Comparison of ENCODE assay signal across 12 cellular contexts in the genomic region with DNA sequence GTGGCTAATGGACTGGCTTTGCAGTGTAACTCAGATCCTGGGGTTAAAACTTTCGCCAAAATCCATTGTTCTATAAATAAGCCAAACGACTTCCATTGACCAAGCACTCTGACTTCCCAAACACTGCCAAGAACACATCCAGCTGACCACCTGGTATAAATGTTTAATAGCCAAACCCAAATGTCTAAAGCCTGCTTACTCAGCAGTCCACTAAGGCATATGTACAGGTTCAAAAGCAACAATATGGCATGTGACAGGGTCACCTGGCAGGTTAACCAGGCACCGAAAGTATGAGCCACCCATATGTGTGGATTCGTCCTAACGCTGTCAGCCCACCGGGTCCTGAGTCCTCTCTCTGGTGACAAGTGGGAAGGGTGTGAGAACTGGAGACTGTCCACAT. TPM values are rescaled to one million over a fixed set of nuclear protein-coding genes. Genes with fewer than 3 reads are reported as not detected.
DNase-seq lines count a peak whose midpoint lies in the region; ATAC-seq, FAIRE-seq and TF ChIP-seq lines count a peak whose summit lies in the region.
"Had no signal": no experiment of that assay in that cellular context is flagged by ENCODE, and none has a peak within 500 bp of the region (broad histone marks: within the 10 kb centered on the region; RNA-seq: fewer than 3 reads in every experiment).

No MANE protein-coding gene starts in this region.

- H4K5ac ChIP-seq in IMR-90 (ENCODE audit: low read depth, low read length) = no peak overlapping the region

- H3K23ac ChIP-seq in IMR-90 (ENCODE audit: low read depth, low read length) = peak overlapping the region; percentile 2; the same call in 1 of the 2 replicates

- peaks cover 46 to 65% (median 57%) of the 10 kb centered on the region in 7 donors for H3K4me1 Mint-ChIP-seq in naive thymus-derived CD4-positive, alpha-beta T cell

- H3K9me1 ChIP-seq in IMR-90 (ENCODE audit: insufficient read depth, low read length) = peaks cover 33% of the 10 kb centered on the region

- BruUV-seq in IMR-90 (replicated peaks; lab: Mats Ljungman, UMichigan) = TSS peak; percentile 30

- H2AK9ac ChIP-seq in IMR-90 (replicated peaks; ENCODE audit: low read depth, low read length, poor library complexity) = no peak overlapping the region

- CTCF ChIA-PET in A549 (lab: Yijun Ruan, JAX) (interaction anchor here (0.9 to 8.6 kb wide), 5 partner anchors 10 to 35 kb away, joined by 3 to 59 read pairs (median 3); no protein-coding TSS in a partner anchor), IMR-90 (lab: Yijun Ruan, JAX) (no interaction called here)
- CTCF ChIA-PET in naive thymus-derived CD4-positive, alpha-beta T cell (lab: Charles Lee) = interaction anchor here (1.2 kb wide), 1 partner anchor 27 kb away, joined by 3 read pairs; no protein-coding TSS in a partner anchor

- TF ChIP-seq POLR2A in A549 (IDR thresholded peaks at IDR 0.05; ENCODE audit: low read length) (no peak), IMR-90 (IDR thresholded peaks at IDR 0.05; ENCODE audit: low read depth, low read length) (0 out of 2 replicates have a peak, but pooled peaks have one; percentile 16)

- peaks cover 64% of the 10 kb centered on the region for H3K4me1 ChIP-seq in A549
- H3K4me1 ChIP-seq in IMR-90 (ENCODE audit: control insufficient read depth, insufficient read depth, low read length) = peaks cover 37% of the 10 kb centered on the region
- peaks cover 46 to 55% of the 10 kb centered on the region in 2 donors for H3K4me1 ChIP-seq in naive thymus-derived CD4-positive, alpha-beta T cell (ENCODE audit: control insufficient read depth in 2 of 2, insufficient read depth in 2 of 2, low read length in 2 of 2)
- H3K4me1 ChIP-seq in SJCRH30 = peaks cover 33% of the 10 kb centered on the region

- H3K9ac ChIP-seq in IMR-90 (ENCODE audit: low read depth, low read length) = no peak overlapping the region

- no peak overlapping the region for H2BK5ac ChIP-seq in IMR-90 (ENCODE audit: low read depth, low read length, poor library complexity, severe bottlenecking)

- H3K36me3 ChIP-seq in IMR-90 (ENCODE audit: control insufficient read depth, insufficient read depth, low read length) (peaks cover 30% of the 10 kb centered on the region), brain microvascular endothelial cell (replicated peaks) (peaks cover 40% of the 10 kb centered on the region), SJCRH30 (peaks cover 35% of the 10 kb centered on the region)
- peaks cover 5 to 38% (median 13%) of the 10 kb centered on the region in 3 experiments for H3K36me3 ChIP-seq in naive thymus-derived CD4-positive, alpha-beta T cell (ENCODE audit: control insufficient read depth in 2 of 3, insufficient read depth in 3 of 3, low read length in 3 of 3)

- H4K91ac ChIP-seq in IMR-90 (ENCODE audit: insufficient read depth, low read depth, low read length) = no peak overlapping the region

- in situ Hi-C loops in IMR-90 (cut with MboI; ENCODE audit: low sequenced_read_pairs) (no loop called here), brain microvascular endothelial cell (cut with HindIII; ENCODE audit: low pct_ligation_motif_present, low sequenced_read_pairs) (no loop called here)

- H3K27ac ChIP-seq in A549 (peak overlapping the region in 1 of 2 experiments; percentile 99; a peak in 3 of 6 replicates), IMR-90 (ENCODE audit: insufficient read depth, low read length) (no peak overlapping the region), brain microvascular endothelial cell (no peak overlapping the region), SJCRH30 (no peak overlapping the region)
- peak overlapping the region; percentile 97 for H3K27ac ChIP-seq in naive thymus-derived CD4-positive, alpha-beta T cell (ENCODE audit: low read depth, low read length)
- H3K27ac ChIP-seq: SJSA1 had no signal

- DNase-seq in A549 (ENCODE audit: low read depth in 1 of 2, low spot score in 1 of 2) (no peak), IMR-90 (no peak), brain microvascular endothelial cell (no peak), NCI-H2107 (lab: John Stamatoyannopoulos, UW) (no peak), SJCRH30 (no peak), NCI-H146 (lab: John Stamatoyannopoulos, UW) (no peak), germinal center (ENCODE audit: low spot score) (no peak)
- no peak for DNase-seq in naive thymus-derived CD4-positive, alpha-beta T cell
- DNase-seq: activated effector memory CD4-positive, alpha-beta T cell treated with anti-CD3 and anti-CD28 coated beads, Interleukin-2, amount 50 U/mL, for 16 hours; NCI-H1092 had no signal

- H3K27me3 Mint-ChIP-seq in naive thymus-derived CD4-positive, alpha-beta T cell = no peaks in the 10 kb centered on the region

- no peak for ATAC-seq in A549
- no peak for ATAC-seq in IMR-90 (ENCODE audit: low read depth)
- no peak for ATAC-seq in naive thymus-derived CD4-positive, alpha-beta T cell

- H2BK120ac ChIP-seq in IMR-90 (ENCODE audit: low read depth, low read length) = no peak overlapping the region

- intact Hi-C loops in IMR-90 (cut with micrococcal nuclease) = no loop called here
- intact Hi-C loops in naive thymus-derived CD4-positive, alpha-beta T cell (cut with micrococcal nuclease) = no loop called here

- no peak overlapping the region for H2BK20ac ChIP-seq in IMR-90 (ENCODE audit: low read depth, low read length)

- H3K4me3 ChIP-seq in A549 = peak overlapping the region; percentile 97; the same call in 2 of the 3 replicates
- no peak overlapping the region for H3K4me3 ChIP-seq in IMR-90 (ENCODE audit: insufficient read depth, low read depth, low read length)
- peak overlapping the region; percentile 82 for H3K4me3 ChIP-seq in brain microvascular endothelial cell (ENCODE audit: low read depth, low read length)
- H3K4me3 ChIP-seq in naive thymus-derived CD4-positive, alpha-beta T cell (ENCODE audit: low read length) = no peak overlapping the region
- H3K4me3 ChIP-seq in SJCRH30 = no peak overlapping the region

- H3K4me2 ChIP-seq in A549 (peak overlapping the region; percentile 88), IMR-90 (ENCODE audit: low read depth, low read length) (no peak overlapping the region; the same call in 1 of the 2 replicates)

- no peak overlapping the region for H4K8ac ChIP-seq in IMR-90 (ENCODE audit: low read depth in 2 of 2, low read length in 2 of 2)

- no peak overlapping the region for H2AFZ ChIP-seq in IMR-90 (replicated peaks; ENCODE audit: low read length, poor library complexity)

- no peak overlapping the region for H3K4ac ChIP-seq in IMR-90 (ENCODE audit: low read depth, low read length)

- H2AK5ac ChIP-seq in IMR-90 (ENCODE audit: low read depth, low read length) = no peak overlapping the region

- H3K18ac ChIP-seq in IMR-90 (ENCODE audit: low read depth, low read length) = no peak overlapping the region

- H3K14ac ChIP-seq in IMR-90 (replicated peaks; ENCODE audit: low read depth, low read length) = no peak overlapping the region

- TF ChIP-seq EP300 in A549 (IDR thresholded peaks at IDR 0.05) = no peak

- TF ChIP-seq CTCF in A549 (IDR thresholded peaks at IDR 0.05) (no peak), IMR-90 (conservative IDR thresholded peaks at IDR 0.05; ENCODE audit: low read depth, low read length) (no peak), brain microvascular endothelial cell (IDR thresholded peaks at IDR 0.05; ENCODE audit: low read depth, low read length, missing control alignments) (no peak)

- peak overlapping the region; percentile 54 to 97 (median 88) for H3K4me3 Mint-ChIP-seq in naive thymus-derived CD4-positive, alpha-beta T cell

- no peak overlapping the region for H3K56ac ChIP-seq in IMR-90 (ENCODE audit: extremely low read depth, insufficient read depth, low read length)

- H3K27ac Mint-ChIP-seq in naive thymus-derived CD4-positive, alpha-beta T cell = peak overlapping the region in 7 of 9 donors; percentile 78 to 94 (median 90)

- dilution Hi-C loops in IMR-90 (cut with HindIII; ENCODE audit: low sequenced_read_pairs, unreplicated experiment) = no loop called here

- H3K27me3 ChIP-seq in IMR-90 (ENCODE audit: control insufficient read depth, insufficient read depth, low read length) (no peaks in the 10 kb centered on the region), brain microvascular endothelial cell (replicated peaks) (no peaks in the 10 kb centered on the region), SJCRH30 (no peaks in the 10 kb centered on the region)
- no peaks in the 10 kb centered on the region for H3K27me3 ChIP-seq in naive thymus-derived CD4-positive, alpha-beta T cell (ENCODE audit: control insufficient read depth in 2 of 2, insufficient read depth in 2 of 2, low read length in 2 of 2)
- H3K27me3 ChIP-seq: SJSA1 had no signal

- H4K20me1 ChIP-seq in IMR-90 (ENCODE audit: insufficient read depth, low read length) = peaks cover 64% of the 10 kb centered on the region

- peaks cover 4 to 30% (median 14%) of the 10 kb centered on the region in 5 donors for H3K36me3 Mint-ChIP-seq in naive thymus-derived CD4-positive, alpha-beta T cell

- H3K9me3 Mint-ChIP-seq in naive thymus-derived CD4-positive, alpha-beta T cell = no peaks in the 10 kb centered on the region

- 87% methylated on average over 6 of the region's 6 CpGs for WGBS in A549 (ENCODE audit: missing lambda C conversion rate)
- WGBS in IMR-90 (ENCODE audit: extremely low coverage in 2 of 2, insufficient read length in 1 of 2), 2 experiments = 93% methylated on average over 3 of the region's 6 CpGs; no CpG with 5 or more reads in 1 of the 2 experiments

- TF ChIP-seq RAD21 in A549 (conservative IDR thresholded peaks at IDR 0.05 in 1 of 2, IDR thresholded peaks at IDR 0.05 in 1 of 2) (no peak), IMR-90 (IDR thresholded peaks at IDR 0.05; ENCODE audit: low read length) (no peak)

- H3K79me1 ChIP-seq in IMR-90 (ENCODE audit: low read depth in 1 of 2, low read length in 2 of 2) = peaks cover 7 to 59% of the 10 kb centered on the region in 2 experiments

- no peak for FAIRE-seq in A549 (lab: Jason Lieb, UNC)

- H3K9me3 ChIP-seq in A549 (no peaks in the 10 kb centered on the region), IMR-90 (ENCODE audit: control insufficient read depth, insufficient read depth, low read length) (no peaks in the 10 kb centered on the region), SJCRH30 (replicated peaks) (no peaks in the 10 kb centered on the region)
- no peaks in the 10 kb centered on the region for H3K9me3 ChIP-seq in naive thymus-derived CD4-positive, alpha-beta T cell (ENCODE audit: control insufficient read depth in 2 of 3, low read length in 3 of 3)
- H3K9me3 ChIP-seq: SJSA1 had no signal

- POLR2A ChIA-PET in A549 (lab: Yijun Ruan, JAX) = no interaction called here
- POLR2A ChIA-PET in IMR-90 (lab: Charles Lee; ENCODE audit: unreplicated experiment) = no interaction called here
- POLR2A ChIA-PET in naive thymus-derived CD4-positive, alpha-beta T cell (lab: Charles Lee) = interaction anchor here (0.6 to 1.2 kb wide), 2 partner anchors 20 to 32 kb away, joined by 3 read pairs; no protein-coding TSS in a partner anchor

- H2BK15ac ChIP-seq in IMR-90 (ENCODE audit: low read depth, low read length) = no peak overlapping the region

RNA-seq across cellular contexts. Expression of gene CSNK1D, which starts 2.1 kb away (rescaled TPM):
- polyA plus RNA-seq in A549 (2011; rRNA removed) (130 and 139 TPM in 2 replicates), A549 (2017; fragmentation: RNase III; extraction: RNeasy Plus Mini Kit Qiagen cat#74134 plus additional on column Dnase treatment) (151 to 173 TPM (median 163 TPM) in 3 replicates), IMR-90 (2012; rRNA removed) (144 and 186 TPM in 2 replicates)
- polyA plus RNA-seq in A549 (2012; cell fraction: cytosol; rRNA removed) = 182 and 192 TPM in 2 replicates
- polyA plus RNA-seq in A549 (2012; cell fraction: nucleus; rRNA removed) = 734 and 786 TPM in 2 replicates
- polyA minus RNA-seq in A549 (2011; rRNA and poly(A)+ RNA removed) = 105 and 128 TPM in 2 replicates
- 38.3 and 47.1 TPM in 2 replicates for total RNA-seq in IMR-90 (2012; rRNA removed)
- 131 and 159 TPM in 2 replicates for polyA plus RNA-seq in IMR-90 (2012; cell fraction: cytosol; rRNA removed)
- 373 and 817 TPM in 2 replicates for polyA plus RNA-seq in IMR-90 (2012; cell fraction: nucleus; rRNA removed; ENCODE audit: low replicate concordance)
- 100 to 1,000 TPM; 144 to 249 (median 176) TPM for total RNA-seq in naive thymus-derived CD4-positive, alpha-beta T cell
- 10 to 100 TPM; 46.1 to 81.3 TPM for polyA plus RNA-seq in naive thymus-derived CD4-positive, alpha-beta T cell
- total RNA-seq in SJCRH30 (2014; rRNA removed; shearing (Covaris generic)) = 70.5 and 88.7 TPM in 2 replicates

RNA-seq across cellular contexts. Expression of gene SLC16A3, which starts 42.6 kb away (rescaled TPM):
- polyA plus RNA-seq in A549 (2011; rRNA removed) = 28.6 and 40.0 TPM in 2 replicates
- 53.6 and 113 TPM in 2 replicates for polyA plus RNA-seq in A549 (2012; cell fraction: cytosol; rRNA removed)
- polyA plus RNA-seq in A549 (2012; cell fraction: nucleus; rRNA removed) = 108 and 156 TPM in 2 replicates
- polyA plus RNA-seq in A549 (2017; fragmentation: RNase III; extraction: RNeasy Plus Mini Kit Qiagen cat#74134 plus additional on column Dnase treatment) = 77.9 to 97.7 TPM (median 90.9 TPM) in 3 replicates
- 31.5 TPM in 2 replicates for polyA minus RNA-seq in A549 (2011; rRNA and poly(A)+ RNA removed)
- 49.1 and 49.7 TPM in 2 replicates for total RNA-seq in IMR-90 (2012; rRNA removed)
- 181 and 204 TPM in 2 replicates for polyA plus RNA-seq in IMR-90 (2012; rRNA removed)
- polyA plus RNA-seq in IMR-90 (2012; cell fraction: cytosol; rRNA removed) = 128 and 499 TPM in 2 replicates
- polyA plus RNA-seq in IMR-90 (2012; cell fraction: nucleus; rRNA removed; ENCODE audit: low replicate concordance) = 77.3 and 325 TPM in 2 replicates
- 100 to 1,000 TPM in 2 of 5 experiments, 10 to 100 TPM in 3; 14.6 to 264 (median 67.0) TPM for total RNA-seq in naive thymus-derived CD4-positive, alpha-beta T cell
- 1 to 10 TPM; 1.4 to 1.9 TPM for polyA plus RNA-seq in naive thymus-derived CD4-positive, alpha-beta T cell
- 11.0 and 13.2 TPM in 2 replicates for total RNA-seq in SJCRH30 (2014; rRNA removed; shearing (Covaris generic))

RNA-seq across cellular contexts. Expression of gene CD7, which starts 46.0 kb away (rescaled TPM):
- not detected in 2 replicates for polyA plus RNA-seq in A549 (2011; rRNA removed)
- not detected in 2 replicates for polyA plus RNA-seq in A549 (2012; cell fraction: cytosol; rRNA removed)
- 0.07 TPM in 1 of 2 replicates, not detected in the other for polyA plus RNA-seq in A549 (2012; cell fraction: nucleus; rRNA removed)
- not detected in 3 replicates for polyA plus RNA-seq in A549 (2017; fragmentation: RNase III; extraction: RNeasy Plus Mini Kit Qiagen cat#74134 plus additional on column Dnase treatment)
- not detected in 2 replicates for polyA minus RNA-seq in A549 (2011; rRNA and poly(A)+ RNA removed)
- total RNA-seq in IMR-90 (2012; rRNA removed) = not detected in 2 replicates
- not detected in 2 replicates for polyA plus RNA-seq in IMR-90 (2012; rRNA removed)
- 0.18 TPM in 1 of 2 replicates, not detected in the other for polyA plus RNA-seq in IMR-90 (2012; cell fraction: cytosol; rRNA removed)
- polyA plus RNA-seq in IMR-90 (2012; cell fraction: nucleus; rRNA removed; ENCODE audit: low replicate concordance) = 0.12 and 0.16 TPM in 2 replicates
- total RNA-seq in naive thymus-derived CD4-positive, alpha-beta T cell = 100 to 1,000 TPM in 3 of 5 experiments, 10 to 100 TPM in 2; 61.9 to 390 (median 165) TPM
- 100 to 1,000 TPM; 169 to 183 TPM for polyA plus RNA-seq in naive thymus-derived CD4-positive, alpha-beta T cell
- total RNA-seq in SJCRH30 (2014; rRNA removed; shearing (Covaris generic)) = 4.8 and 6.3 TPM in 2 replicates
- total RNA-seq: Daoy, SJSA1 had no signal

RNA-seq across cellular contexts. Expression of gene CCDC57, which starts 58.8 kb away (rescaled TPM):
- polyA plus RNA-seq in A549 (2011; rRNA removed) = 16.6 and 18.5 TPM in 2 replicates
- 24.3 and 29.0 TPM in 2 replicates for polyA plus RNA-seq in A549 (2012; cell fraction: cytosol; rRNA removed)
- 200 and 241 TPM in 2 replicates for polyA plus RNA-seq in A549 (2012; cell fraction: nucleus; rRNA removed)
- polyA plus RNA-seq in A549 (2017; fragmentation: RNase III; extraction: RNeasy Plus Mini Kit Qiagen cat#74134 plus additional on column Dnase treatment) = 18.2 to 22.1 TPM (median 18.9 TPM) in 3 replicates
- 22.3 and 26.3 TPM in 2 replicates for polyA minus RNA-seq in A549 (2011; rRNA and poly(A)+ RNA removed)
- 6.9 and 7.3 TPM in 2 replicates for total RNA-seq in IMR-90 (2012; rRNA removed)
- polyA plus RNA-seq in IMR-90 (2012; rRNA removed) = 31.3 and 32.4 TPM in 2 replicates
- polyA plus RNA-seq in IMR-90 (2012; cell fraction: cytosol; rRNA removed) = 5.1 and 6.2 TPM in 2 replicates
- 259 and 322 TPM in 2 replicates for polyA plus RNA-seq in IMR-90 (2012; cell fraction: nucleus; rRNA removed; ENCODE audit: low replicate concordance)
- total RNA-seq in naive thymus-derived CD4-positive, alpha-beta T cell = 100 to 1,000 TPM in 2 of 5 experiments, 10 to 100 TPM in 3; 75.7 to 127 (median 95.0) TPM
- polyA plus RNA-seq in naive thymus-derived CD4-positive, alpha-beta T cell = 10 to 100 TPM; 32.1 to 36.8 TPM
- total RNA-seq in SJCRH30 (2014; rRNA removed; shearing (Covaris generic)) = 23.5 and 24.6 TPM in 2 replicates

Comparison
In these comparisons a context has a peak if more than half of its experiments do, and no peak if none do; other contexts are left out.
1. H3K4me3 ChIP-seq: peak in A549 (single experiment) and brain microvascular endothelial cell (single experiment); none in IMR-90 (single experiment), naive thymus-derived CD4-positive, alpha-beta T cell (single experiment) and SJCRH30 (single experiment).